Comparison of ENCODE assay signal across 1 cellular context in the genomic region with DNA sequence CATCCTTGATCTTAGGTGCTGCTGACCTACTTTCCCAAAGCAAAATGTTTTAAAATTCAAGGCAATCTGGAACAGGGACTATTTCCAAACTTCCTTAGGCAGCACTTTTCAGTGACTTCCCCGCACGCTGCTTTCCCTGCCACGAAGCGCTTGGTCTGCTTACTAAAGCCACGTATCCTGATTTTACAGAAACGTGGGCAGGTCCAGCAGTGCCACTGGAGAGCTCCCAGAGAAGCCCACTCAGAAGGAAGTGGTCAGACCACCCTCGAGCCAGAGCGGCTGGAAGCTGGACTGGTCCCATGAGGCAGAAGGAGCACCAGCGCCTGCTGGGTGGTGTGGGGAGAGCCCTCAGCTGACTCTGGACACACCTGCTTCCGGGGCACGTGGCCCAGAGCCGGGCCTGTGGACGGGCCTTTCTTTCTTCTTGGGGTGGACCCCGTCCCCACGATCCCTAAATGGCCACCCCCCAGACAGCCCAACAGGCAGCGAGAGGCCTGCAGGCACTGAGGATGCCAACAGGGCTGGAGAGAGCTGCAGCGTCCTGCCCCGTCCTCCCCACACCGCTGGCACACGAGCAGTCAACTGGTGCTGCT.
TF ChIP-seq lines count a peak whose summit lies in the region.

No MANE protein-coding gene starts in this region.

TF ChIP-seq in HepG2, 621 proteins besides CTCF, POLR2A, EP300 and RAD21:
- TF ChIP-seq ZNF510 (CRISPR knock-in tag; IDR thresholded peaks at IDR 0.05; ENCODE audit: low read depth) (no peak), ZNF878 (CRISPR knock-in tag; IDR thresholded peaks at IDR 0.05) (no peak), AGO2 (optimal IDR thresholded peaks at IDR 0.05; ENCODE audit: low read depth, low read length) (peak; percentile 30), AGO1 (IDR thresholded peaks at IDR 0.05; ENCODE audit: low read depth, low read length, poor library complexity, severe bottlenecking) (peak; percentile 79), POLR2G (IDR thresholded peaks at IDR 0.05; ENCODE audit: low read depth, low read length) (0 out of 2 replicates have a peak, but pooled peaks have one; percentile 19), RBM22 (optimal IDR thresholded peaks at IDR 0.05; ENCODE audit: low read length) (peak; percentile 56)
- TF ChIP-seq, protein P1, sequence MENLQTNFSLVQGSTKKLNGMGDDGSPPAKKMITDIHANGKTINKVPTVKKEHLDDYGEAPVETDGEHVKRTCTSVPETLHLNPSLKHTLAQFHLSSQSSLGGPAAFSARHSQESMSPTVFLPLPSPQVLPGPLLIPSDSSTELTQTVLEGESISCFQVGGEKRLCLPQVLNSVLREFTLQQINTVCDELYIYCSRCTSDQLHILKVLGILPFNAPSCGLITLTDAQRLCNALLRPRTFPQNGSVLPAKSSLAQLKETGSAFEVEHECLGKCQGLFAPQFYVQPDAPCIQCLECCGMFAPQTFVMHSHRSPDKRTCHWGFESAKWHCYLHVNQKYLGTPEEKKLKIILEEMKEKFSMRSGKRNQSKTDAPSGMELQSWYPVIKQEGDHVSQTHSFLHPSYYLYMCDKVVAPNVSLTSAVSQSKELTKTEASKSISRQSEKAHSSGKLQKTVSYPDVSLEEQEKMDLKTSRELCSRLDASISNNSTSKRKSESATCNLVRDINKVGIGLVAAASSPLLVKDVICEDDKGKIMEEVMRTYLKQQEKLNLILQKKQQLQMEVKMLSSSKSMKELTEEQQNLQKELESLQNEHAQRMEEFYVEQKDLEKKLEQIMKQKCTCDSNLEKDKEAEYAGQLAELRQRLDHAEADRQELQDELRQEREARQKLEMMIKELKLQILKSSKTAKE (CRISPR knock-in tag; IDR thresholded peaks at IDR 0.05; ENCODE audit: borderline replicate concordance) = no peak
